Comparison of ENCODE assay signal across 8 cellular contexts in genomic region chr1:37807220-37807554, GRCh38. TPM values are rescaled to one million over a fixed set of nuclear protein-coding genes. Genes with fewer than 3 reads are reported as not detected.
DNase-seq lines count a peak whose midpoint lies in the region; ATAC-seq, FAIRE-seq and TF ChIP-seq lines count a peak whose summit lies in the region.

No MANE protein-coding gene starts in this region.

- TF ChIP-seq POLR2A in A549 (IDR thresholded peaks at IDR 0.05; ENCODE audit: low read length) = no peak
- no peak for TF ChIP-seq POLR2A in breast epithelium (IDR thresholded peaks at IDR 0.05)

- FAIRE-seq in A549 (lab: Jason Lieb, UNC) = no peak

- peak overlapping the region; percentile 99 to 100 for H3K27ac ChIP-seq in A549
- H3K27ac ChIP-seq in breast epithelium = peak overlapping the region; percentile 93 to 98

- peak overlapping the region; percentile 99 for H3K4me3 ChIP-seq in A549
- peak overlapping the region; percentile 88 to 98 (median 96) for H3K4me3 ChIP-seq in breast epithelium
- H3K4me3 ChIP-seq in mucosa of descending colon = peak overlapping the region; percentile 76

- intact Hi-C loops in breast epithelium (cut with DNase I; ENCODE audit: low total_unique reads) = loop anchor here (5.0 kb wide), 1 partner anchor 1040 kb away; no protein-coding TSS in a partner anchor
- intact Hi-C loops in mucosa of descending colon (cut with DNase I, micrococcal nuclease) = no loop called here

- peak overlapping the region; percentile 96 for H3K4me2 ChIP-seq in A549

- no peak for DNase-seq in A549 (ENCODE audit: low read depth in 1 of 2, low spot score in 1 of 2)
- peak in 62 of 76 experiments; percentile 4 to 73 (median 48) for DNase-seq in HUDEP-2 (lab: John Stamatoyannopoulos, UW; ENCODE audit: unreplicated experiment in 76 of 76)
- DNase-seq in breast epithelium (ENCODE audit: low spot score in 2 of 2) = no peak
- peak in 1 of 3 donors; percentile 36 for DNase-seq in mucosa of descending colon
- DNase-seq in EL = no peak
- DNase-seq in stimulated activated CD4-positive, alpha-beta T cell treated with anti-CD3 and anti-CD28 coated beads, Interleukin-4, amount 100 ng/mL, for 4 hours = no peak
- no peak for DNase-seq in cerebellum (ENCODE audit: low spot score)
- no peak for DNase-seq in NCI-H526 treated with DMSO at 0.1 percent for 48 hours (lab: John Stamatoyannopoulos, UW)

- TF ChIP-seq RAD21 in A549 (conservative IDR thresholded peaks at IDR 0.05 in 1 of 2, IDR thresholded peaks at IDR 0.05 in 1 of 2) = no peak

- no peak for TF ChIP-seq EP300 in A549 (IDR thresholded peaks at IDR 0.05)

- H3K27me3 ChIP-seq in breast epithelium = no peaks in the 10 kb centered on the region

- TF ChIP-seq CTCF in A549 (IDR thresholded peaks at IDR 0.05) (no peak), breast epithelium (IDR thresholded peaks at IDR 0.05) (no peak), mucosa of descending colon (IDR thresholded peaks at IDR 0.05) (no peak)

- POLR2A ChIA-PET in A549 (lab: Yijun Ruan, JAX) = interaction anchor here (0.6 to 1.8 kb wide), 5 partner anchors 42 to 117 kb away, joined by 3 to 14 read pairs (median 7); partner anchors contain the start of genes CDCA8, EPHA10 and MTF1

- H3K9me3 ChIP-seq in A549 (no peaks in the 10 kb centered on the region), breast epithelium (no peaks in the 10 kb centered on the region), mucosa of descending colon (no peaks in the 10 kb centered on the region)

- peaks cover 32% of the 10 kb centered on the region; the same call in 2 of the 3 replicates for H3K4me1 ChIP-seq in A549
- peaks cover 4 to 14% of the 10 kb centered on the region in 2 donors for H3K4me1 ChIP-seq in breast epithelium
- peaks cover 16% of the 10 kb centered on the region for H3K4me1 ChIP-seq in mucosa of descending colon (ENCODE audit: low read depth)

- peaks cover 4% of the 10 kb centered on the region for H3K36me3 ChIP-seq in breast epithelium
- H3K36me3 ChIP-seq in mucosa of descending colon (ENCODE audit: low read depth) = peaks cover 16% of the 10 kb centered on the region

- CTCF ChIA-PET in A549 (lab: Yijun Ruan, JAX) = interaction anchor here (1.1 to 1.3 kb wide), 2 partner anchors 53 to 125 kb away, joined by 3 to 7 read pairs; no protein-coding TSS in a partner anchor

- WGBS in A549 (ENCODE audit: missing lambda C conversion rate) = 2% methylated on average over 9 of the region's 9 CpGs

- ATAC-seq in A549 (no peak), mucosa of descending colon (no peak)

TF ChIP-seq in A549, 52 proteins besides CTCF, POLR2A, EP300 and RAD21:
- TF ChIP-seq GATA3 (IDR thresholded peaks at IDR 0.05; ENCODE audit: borderline replicate concordance) (no peak), FOXS1 (CRISPR knock-in tag; IDR thresholded peaks at IDR 0.05) (no peak), POLR2AphosphoS2 (conservative IDR thresholded peaks at IDR 0.05; ENCODE audit: low read length) (no peak), ESRRA (IDR thresholded peaks at IDR 0.05; ENCODE audit: borderline replicate concordance, low read length) (no peak), MAFK (IDR thresholded peaks at IDR 0.05; ENCODE audit: partially characterized antibody) (no peak), BHLHE40 (IDR thresholded peaks at IDR 0.05; ENCODE audit: low read depth, low read length) (no peak), ZFP36 (IDR thresholded peaks at IDR 0.05; ENCODE audit: borderline replicate concordance, partially characterized antibody) (no peak), ELK1 (IDR thresholded peaks at IDR 0.05; ENCODE audit: low read depth, low read length) (no peak), EHF (CRISPR knock-in tag; IDR thresholded peaks at IDR 0.05) (no peak), BCL3 (IDR thresholded peaks at IDR 0.05) (no peak), MYC (IDR thresholded peaks at IDR 0.05; ENCODE audit: borderline replicate concordance, low read length) (no peak)

RNA-seq across cellular contexts. Expression of gene C1orf122, which starts 0.4 kb away (rescaled TPM):
- 21.3 and 24.2 TPM in 2 replicates for polyA plus RNA-seq in A549 (2011; rRNA removed)
- polyA plus RNA-seq in A549 (2012; cell fraction: cytosol; rRNA removed) = 38.5 and 50.3 TPM in 2 replicates
- polyA plus RNA-seq in A549 (2012; cell fraction: nucleus; rRNA removed) = 30.5 and 40.6 TPM in 2 replicates
- 26.8 to 29.6 TPM (median 29.1 TPM) in 3 replicates for polyA plus RNA-seq in A549 (2017; fragmentation: RNase III; extraction: RNeasy Plus Mini Kit Qiagen cat#74134 plus additional on column Dnase treatment)
- 6.2 and 6.8 TPM in 2 replicates for polyA minus RNA-seq in A549 (2011; rRNA and poly(A)+ RNA removed)
- total RNA-seq in breast epithelium = 10 to 100 TPM; 58.5 to 64.6 (median 58.9) TPM
- 10 to 100 TPM; 29.2 to 39.0 (median 34.2) TPM for total RNA-seq in mucosa of descending colon
- total RNA-seq in cerebellum = 8.3 TPM

RNA-seq across cellular contexts. Expression of gene YRDC, which starts 0.8 kb away (rescaled TPM):
- polyA plus RNA-seq in A549 (2011; rRNA removed) (21.0 and 21.7 TPM in 2 replicates), A549 (2017; fragmentation: RNase III; extraction: RNeasy Plus Mini Kit Qiagen cat#74134 plus additional on column Dnase treatment) (12.2 to 12.8 TPM (median 12.3 TPM) in 3 replicates)
- polyA plus RNA-seq in A549 (2012; cell fraction: cytosol; rRNA removed) = 24.3 and 29.0 TPM in 2 replicates
- 17.5 and 17.9 TPM in 2 replicates for polyA plus RNA-seq in A549 (2012; cell fraction: nucleus; rRNA removed)
- 11.7 and 15.3 TPM in 2 replicates for polyA minus RNA-seq in A549 (2011; rRNA and poly(A)+ RNA removed)
- total RNA-seq in breast epithelium (10 to 100 TPM; 11.6 to 19.3 (median 12.5) TPM), mucosa of descending colon (10 to 100 TPM; 13.3 to 13.9 (median 13.4) TPM), cerebellum (6.4 TPM)

RNA-seq across cellular contexts. Expression of gene MANEAL, which starts 13.5 kb away (rescaled TPM):
- polyA plus RNA-seq in A549 (2011; rRNA removed) (8.9 and 12.6 TPM in 2 replicates), A549 (2017; fragmentation: RNase III; extraction: RNeasy Plus Mini Kit Qiagen cat#74134 plus additional on column Dnase treatment) (13.8 to 15.5 TPM (median 15.5 TPM) in 3 replicates)
- polyA plus RNA-seq in A549 (2012; cell fraction: cytosol; rRNA removed) = 14.2 and 17.9 TPM in 2 replicates
- polyA plus RNA-seq in A549 (2012; cell fraction: nucleus; rRNA removed) = 13.3 and 15.5 TPM in 2 replicates
- polyA minus RNA-seq in A549 (2011; rRNA and poly(A)+ RNA removed) = 13.3 and 18.3 TPM in 2 replicates
- total RNA-seq in breast epithelium (1 to 10 TPM in 2 of 3 donors, under 1 TPM in 1; 0.64 to 3.7 (median 2.9) TPM), mucosa of descending colon (1 to 10 TPM; 5.4 to 7.6 (median 6.5) TPM), cerebellum (23.2 TPM)

RNA-seq across cellular contexts. Expression of gene EPHA10, which starts 42.3 kb away (rescaled TPM):
- 0.35 and 0.65 TPM in 2 replicates for polyA plus RNA-seq in A549 (2011; rRNA removed)
- polyA plus RNA-seq in A549 (2012; cell fraction: cytosol; rRNA removed) = 0.69 and 1.1 TPM in 2 replicates
- 2.2 and 3.6 TPM in 2 replicates for polyA plus RNA-seq in A549 (2012; cell fraction: nucleus; rRNA removed)
- polyA plus RNA-seq in A549 (2017; fragmentation: RNase III; extraction: RNeasy Plus Mini Kit Qiagen cat#74134 plus additional on column Dnase treatment) = 0.49 to 0.59 TPM (median 0.53 TPM) in 3 replicates
- polyA minus RNA-seq in A549 (2011; rRNA and poly(A)+ RNA removed) = 0.58 and 0.97 TPM in 2 replicates
- total RNA-seq in breast epithelium = 1 to 10 TPM in 1 of 3 donors, under 1 TPM in 1, not detected in 1; 0.73 to 2.6 TPM
- total RNA-seq in mucosa of descending colon = 10 to 100 TPM; 45.3 to 74.4 (median 66.0) TPM
- total RNA-seq in cerebellum = 8.8 TPM

RNA-seq across cellular contexts. Expression of gene MTF1, which starts 52.2 kb away (rescaled TPM):
- 6.7 and 9.5 TPM in 2 replicates for polyA plus RNA-seq in A549 (2011; rRNA removed)
- 2.4 and 2.6 TPM in 2 replicates for polyA plus RNA-seq in A549 (2012; cell fraction: cytosol; rRNA removed)
- polyA plus RNA-seq in A549 (2012; cell fraction: nucleus; rRNA removed) = 2.6 and 2.8 TPM in 2 replicates
- 3.8 to 4.1 TPM (median 4.0 TPM) in 3 replicates for polyA plus RNA-seq in A549 (2017; fragmentation: RNase III; extraction: RNeasy Plus Mini Kit Qiagen cat#74134 plus additional on column Dnase treatment)
- polyA minus RNA-seq in A549 (2011; rRNA and poly(A)+ RNA removed) = 8.6 and 8.8 TPM in 2 replicates
- 1 to 10 TPM; 4.9 to 5.3 (median 5.0) TPM for total RNA-seq in breast epithelium
- total RNA-seq in mucosa of descending colon = 10 to 100 TPM; 30.6 to 42.8 (median 35.2) TPM
- total RNA-seq in cerebellum = 4.4 TPM

Comparison
In these comparisons a context has a peak if more than half of its experiments do, and no peak if none do; other contexts are left out.
1. DNase-seq: peak in HUDEP-2 (62 of 76); none in A549 (0 of 2), breast epithelium (0 of 2), EL (single experiment), stimulated activated CD4-positive, alpha-beta T cell treated with anti-CD3 and anti-CD28 coated beads, Interleukin-4, amount 100 ng/mL, for 4 hours (0 of 2), cerebellum (single experiment) and NCI-H526 treated with DMSO at 0.1 percent for 48 hours (single experiment).
2. Peak in every context shown above with its lines, with median percentiles within 50 percentile points of each other: H3K4me3 ChIP-seq.